Comparison of ENCODE assay signal across 8 cellular contexts in genomic region chr1:160675641-160676410, GRCh38. TPM values are rescaled to one million over a fixed set of nuclear protein-coding genes. Genes with fewer than 3 reads are reported as not detected.
DNase-seq lines count a peak whose midpoint lies in the region; ATAC-seq and TF ChIP-seq lines count a peak whose summit lies in the region.

No MANE protein-coding gene starts in this region.

- ATAC-seq in GM19452 (IDR thresholded peaks at IDR 0.05; ENCODE audit: unreplicated experiment), result peak; percentile 70

- DNase-seq in COLO829 (ENCODE audit: low spot score), result peak; percentile 68
- peak; percentile 72 for DNase-seq in SKM-1 treated with dmso at 0.1 percent for 144 hours (lab: John Stamatoyannopoulos, UW; ENCODE audit: unreplicated experiment)
- DNase-seq in activated naive CD8-positive, alpha-beta T cell treated with anti-CD3 and anti-CD28 coated beads for 36 hours, result peak; percentile 69
- DNase-seq in cardiac muscle cell (ENCODE audit: low read depth in 1 of 2, low spot score in 1 of 2), result peak; percentile 80
- DNase-seq in renal cortical epithelial cell (ENCODE audit: low read depth), result peak; percentile 52
- no peak for DNase-seq in OCI-M2 (lab: John Stamatoyannopoulos, UW; ENCODE audit: unreplicated experiment)

- no peaks in the 10 kb centered on the region for H3K9me3 ChIP-seq in cardiac muscle cell (ENCODE audit: low read depth)

- no peaks in the 10 kb centered on the region for H3K9me3 Mint-ChIP-seq in IgD-negative memory B cell
- H3K9me3 Mint-ChIP-seq in activated naive CD8-positive, alpha-beta T cell treated with anti-CD3 and anti-CD28 coated beads for 36 hours, result no peaks in the 10 kb centered on the region

- H3K27ac ChIP-seq in cardiac muscle cell, result no peak overlapping the region

- no peak overlapping the region for H3K4me3 ChIP-seq in cardiac muscle cell

- H3K4me1 Mint-ChIP-seq in IgD-negative memory B cell, result peaks cover 9 to 17% (median 11%) of the 10 kb centered on the region in 3 donors
- peaks cover 35% of the 10 kb centered on the region for H3K4me1 Mint-ChIP-seq in activated naive CD8-positive, alpha-beta T cell treated with anti-CD3 and anti-CD28 coated beads for 36 hours

- H3K27me3 Mint-ChIP-seq in IgD-negative memory B cell, result no peaks in the 10 kb centered on the region
- no peaks in the 10 kb centered on the region for H3K27me3 Mint-ChIP-seq in activated naive CD8-positive, alpha-beta T cell treated with anti-CD3 and anti-CD28 coated beads for 36 hours

- peak overlapping the region in 2 of 4 donors; percentile 69 to 71 for H3K4me3 Mint-ChIP-seq in IgD-negative memory B cell
- H3K4me3 Mint-ChIP-seq in activated naive CD8-positive, alpha-beta T cell treated with anti-CD3 and anti-CD28 coated beads for 36 hours, result no peak overlapping the region

- no peaks in the 10 kb centered on the region for H3K36me3 ChIP-seq in cardiac muscle cell

- H3K27ac Mint-ChIP-seq in IgD-negative memory B cell, result peak overlapping the region in 2 of 3 donors; percentile 4 to 17
- H3K27ac Mint-ChIP-seq in activated naive CD8-positive, alpha-beta T cell treated with anti-CD3 and anti-CD28 coated beads for 36 hours, result peak overlapping the region; percentile 66

- H3K27me3 ChIP-seq in cardiac muscle cell, result peaks cover 3% of the 10 kb centered on the region

- H3K36me3 Mint-ChIP-seq in IgD-negative memory B cell, result peaks cover 2% of the 10 kb centered on the region
- H3K36me3 Mint-ChIP-seq in activated naive CD8-positive, alpha-beta T cell treated with anti-CD3 and anti-CD28 coated beads for 36 hours, result peaks cover 43% of the 10 kb centered on the region

- TF ChIP-seq CTCF in cardiac muscle cell (IDR thresholded peaks at IDR 0.05; ENCODE audit: low read depth, low read length), result peak; percentile 92

- H3K4me1 ChIP-seq in cardiac muscle cell (ENCODE audit: low read depth), result no peaks in the 10 kb centered on the region

RNA-seq across cellular contexts. Expression of gene SLAMF1, which starts 29.0 kb away (rescaled TPM):
- polyA plus RNA-seq in IgD-negative memory B cell (17.2 TPM), cardiac muscle cell (0.10 TPM in 1 of 2 replicates, not detected in the other)
- total RNA-seq in activated naive CD8-positive, alpha-beta T cell treated with anti-CD3 and anti-CD28 coated beads for 36 hours, result 10 to 100 TPM; 39.8 to 41.6 TPM
- total RNA-seq in cardiac muscle cell (not detected in 2 replicates), renal cortical epithelial cell (not detected in 2 replicates)

RNA-seq across cellular contexts. Expression of gene CD48, which starts 35.8 kb away (rescaled TPM):
- 129 TPM for polyA plus RNA-seq in IgD-negative memory B cell
- 100 to 1,000 TPM; 376 to 385 TPM for total RNA-seq in activated naive CD8-positive, alpha-beta T cell treated with anti-CD3 and anti-CD28 coated beads for 36 hours
- total RNA-seq in cardiac muscle cell, result not detected in 2 replicates
- 0.26 TPM in 1 of 2 replicates, not detected in the other for polyA plus RNA-seq in cardiac muscle cell
- not detected in 2 replicates for total RNA-seq in renal cortical epithelial cell

Comparison
In these comparisons a context has a peak if more than half of its experiments do, and no peak if none do; other contexts are left out.
1. RNA of gene SLAMF1, which starts 29.0 kb away (total RNA-seq): 39.8 to 41.6 TPM in activated naive CD8-positive, alpha-beta T cell treated with anti-CD3 and anti-CD28 coated beads for 36 hours; not detected in cardiac muscle cell and not detected in renal cortical epithelial cell; every median in the first group is over 10 times any median in the second.
2. RNA of gene CD48, which starts 35.8 kb away (total RNA-seq): 376 to 385 TPM in activated naive CD8-positive, alpha-beta T cell treated with anti-CD3 and anti-CD28 coated beads for 36 hours; not detected in cardiac muscle cell and not detected in renal cortical epithelial cell; every median in the first group is over 100 times any median in the second.